In genomic region chr19:9673912-9674668, GRCh38 we compare ENCODE assay signal across 8 cellular contexts.
DNase-seq lines count a peak whose midpoint lies in the region; ATAC-seq and TF ChIP-seq lines count a peak whose summit lies in the region.

No MANE protein-coding gene starts in this region.

- H3K4me3 ChIP-seq in OCI-LY3 (ENCODE audit: low read length) = peak overlapping the region; percentile 95

- H3K4me2 ChIP-seq in OCI-LY3 (ENCODE audit: low read length) = peak overlapping the region; percentile 59

- peak; percentile 17 for ATAC-seq in GM18511 (IDR thresholded peaks at IDR 0.05; ENCODE audit: unreplicated experiment)
- ATAC-seq in HG02884 (IDR thresholded peaks at IDR 0.05; ENCODE audit: unreplicated experiment) = no peak
- no peak for ATAC-seq in GM21515 (IDR thresholded peaks at IDR 0.05; ENCODE audit: unreplicated experiment)

- TF ChIP-seq CTCF in OCI-LY3 (IDR thresholded peaks at IDR 0.05; ENCODE audit: low read depth, low read length) = no peak

- H3K9ac ChIP-seq in OCI-LY3 (ENCODE audit: low read length) = peak overlapping the region; percentile 83

- H3K36me3 ChIP-seq in OCI-LY3 (replicated peaks; ENCODE audit: low read depth, low read length) = peaks cover 50% of the 10 kb centered on the region

- H4K20me1 ChIP-seq in OCI-LY3 (ENCODE audit: insufficient read depth, low read length) = no peaks in the 10 kb centered on the region

- peak overlapping the region; percentile 73 for H2AFZ ChIP-seq in OCI-LY3 (ENCODE audit: low read depth, low read length)

- peaks cover 10% of the 10 kb centered on the region for H3K4me1 ChIP-seq in OCI-LY3 (ENCODE audit: low read length)

- peaks cover 31% of the 10 kb centered on the region for H3K9me3 ChIP-seq in OCI-LY3 (ENCODE audit: insufficient read depth, low read length)

- H3K27ac ChIP-seq in OCI-LY3 (ENCODE audit: low read length) (peak overlapping the region; percentile 71), angular gyrus (ENCODE audit: low read depth, low read length) (peak overlapping the region; percentile 90), layer of hippocampus (ENCODE audit: low read depth, low read length) (peak overlapping the region; percentile 97)

- H3K27me3 ChIP-seq in OCI-LY3 (ENCODE audit: low read depth, low read length) (no peaks in the 10 kb centered on the region), layer of hippocampus (ENCODE audit: control insufficient read depth, insufficient read depth, low read length) (no peaks in the 10 kb centered on the region)

- H3K79me2 ChIP-seq in OCI-LY3 (ENCODE audit: low read length) = peaks cover 58% of the 10 kb centered on the region

- DNase-seq in stimulated activated CD4-positive, alpha-beta T cell treated with anti-CD3 and anti-CD28 coated beads, TNF-alpha, amount 100 ng/mL, for 24 hours (ENCODE audit: low read depth in 3 of 3) = peak in 2 of 3 experiments; percentile 4 to 31
- no peak for DNase-seq in iPS-NIHi11 (ENCODE audit: low spot score)
